31 cellular contexts compared by ENCODE assay signal in the genomic region with DNA sequence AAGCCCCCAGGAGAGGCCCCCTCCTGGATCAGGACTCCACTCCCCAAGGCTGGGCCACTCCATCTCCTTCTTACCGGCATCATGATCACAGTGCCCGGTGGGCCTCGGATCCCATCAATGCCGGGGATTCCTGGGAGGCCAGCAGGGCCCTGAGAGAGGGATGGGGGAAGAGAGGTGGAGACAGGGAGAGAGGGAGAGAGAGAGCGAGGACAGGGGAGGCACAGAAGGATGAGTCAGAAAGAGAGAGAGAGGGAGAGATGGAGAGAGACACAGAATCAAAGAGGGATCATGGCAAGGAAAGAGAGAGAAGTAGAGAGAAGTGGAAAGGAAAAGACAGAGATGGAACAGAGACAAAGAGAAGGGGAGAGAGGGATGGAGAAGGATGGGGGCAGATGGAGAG. TPM values are rescaled to one million over a fixed set of nuclear protein-coding genes. Genes with fewer than 3 reads are reported as not detected.
"Had no signal": no experiment of that assay in that cellular context is flagged by ENCODE, and none has a peak within 500 bp of the region (broad histone marks: within the 10 kb centered on the region; RNA-seq: fewer than 3 reads in every experiment).

No MANE protein-coding gene starts in this region.

- H3K9me3 Mint-ChIP-seq: activated T-helper 1 cell treated with anti-CD3 and anti-CD28 coated beads, Interleukin-12 subunit alpha, Interleukin-12 subunit beta, Interleukin-2, Interleukin-4 antibody, amounts not matched to agents 30 ng/mL and 10 ng/mL and 1 ng/mL, durations not matched to agents 14 hours and 24 hours and 36 hours; central memory CD8-positive, alpha-beta T cell; dendritic cell treated with granulocyte-macrophage colony-stimulating factor and Interleukin-4, amounts not matched to agents 40 ng/mL and 50 ng/mL, for 4 days; endodermal cell; memory B cell; naive thymus-derived CD8-positive, alpha-beta T cell; neural progenitor cell had no signal

- DNase-seq: activated CD4-positive, alpha-beta T cell treated with anti-CD3 and anti-CD28 coated beads for 48 hours; activated CD4-positive, alpha-beta T cell treated with anti-CD3 and anti-CD28 coated beads, Interleukin-2, amount 50 U/mL, for 48 hours; activated CD8-positive, alpha-beta memory T cell treated with anti-CD3 and anti-CD28 coated beads for 24 hours; activated gamma-delta T cell; activated naive CD4-positive, alpha-beta T cell treated with anti-CD3 and anti-CD28 coated beads, Interleukin-2, amount 50 U/mL, for 16 hours; activated T-cell treated with anti-CD3 and anti-CD28 coated beads, Interleukin-2, amount 50 U/mL, for 1 hour; endodermal cell; esophagus squamous epithelium; naive thymus-derived CD8-positive, alpha-beta T cell; occipital lobe; stimulated activated CD4-positive, alpha-beta T cell treated with anti-CD3 and anti-CD28 coated beads, Interleukin-15, amount 100 ng/mL, for 24 hours; stimulated activated naive CD4-positive, alpha-beta T cell treated with Interleukin-2 at 50 U/mL for 16 hours; T-helper 9 cell; transverse colon had no signal

- H3K4me3 Mint-ChIP-seq: activated T-helper 1 cell treated with anti-CD3 and anti-CD28 coated beads, Interleukin-12 subunit alpha, Interleukin-12 subunit beta, Interleukin-2, Interleukin-4 antibody, amounts not matched to agents 30 ng/mL and 10 ng/mL and 1 ng/mL, durations not matched to agents 14 hours and 24 hours and 36 hours; central memory CD8-positive, alpha-beta T cell; dendritic cell treated with granulocyte-macrophage colony-stimulating factor and Interleukin-4, amounts not matched to agents 40 ng/mL and 50 ng/mL, for 4 days; endodermal cell; memory B cell; naive thymus-derived CD8-positive, alpha-beta T cell; neural progenitor cell had no signal

- H3K27ac Mint-ChIP-seq: activated T-helper 1 cell treated with anti-CD3 and anti-CD28 coated beads, Interleukin-12 subunit alpha, Interleukin-12 subunit beta, Interleukin-2, Interleukin-4 antibody, amounts not matched to agents 30 ng/mL and 10 ng/mL and 1 ng/mL, durations not matched to agents 14 hours and 24 hours and 36 hours; dendritic cell treated with granulocyte-macrophage colony-stimulating factor and Interleukin-4, amounts not matched to agents 40 ng/mL and 50 ng/mL, for 4 days; endodermal cell; memory B cell; neural progenitor cell had no signal

- H3K27me3 ChIP-seq: hepatocyte, right atrium auricular region had no signal

- H2AFZ ChIP-seq: hepatocyte, neural progenitor cell had no signal

- H3K36me3 ChIP-seq: neural progenitor cell, transverse colon had no signal

- H3K36me3 Mint-ChIP-seq: memory B cell; naive thymus-derived CD8-positive, alpha-beta T cell; neural progenitor cell had no signal

- H3K4me1 ChIP-seq: neural progenitor cell, right atrium auricular region had no signal

- H3K79me2 ChIP-seq: hepatocyte had no signal

- H3K4me1 Mint-ChIP-seq: central memory CD8-positive, alpha-beta T cell had no signal

- ATAC-seq: activated CD4-positive, CD25-positive, alpha-beta regulatory T cell treated with anti-CD3 and anti-CD28 coated beads, Interleukin-2, amount 50 U/mL, for 24 hours; gastroesophageal sphincter; naive thymus-derived CD8-positive, alpha-beta T cell had no signal

- H3K4me3 ChIP-seq: esophagus squamous epithelium, gastroesophageal sphincter, hepatocyte, neural progenitor cell, right atrium auricular region, transverse colon had no signal

- H3K4me2 ChIP-seq: hepatocyte, neural progenitor cell had no signal

- H3K27ac ChIP-seq: esophagus squamous epithelium, gastroesophageal sphincter, hepatocyte, neural progenitor cell, right atrium auricular region, transverse colon, VCaP had no signal

RNA-seq across cellular contexts. Expression of gene COL5A3, which starts 13.8 kb away (rescaled TPM):
- total RNA-seq: naive thymus-derived CD8-positive, alpha-beta T cell; pulmonary artery endothelial cell had no signal
- polyA plus RNA-seq: naive thymus-derived CD8-positive, alpha-beta T cell had no signal

RNA-seq across cellular contexts. Expression of gene RDH8, which starts 16.7 kb away (rescaled TPM):
- total RNA-seq: activated T-helper 1 cell treated with anti-CD3 and anti-CD28 coated beads, Interleukin-12 subunit alpha, Interleukin-12 subunit beta, Interleukin-2, Interleukin-4 antibody, amounts not matched to agents 30 ng/mL and 10 ng/mL and 1 ng/mL, durations not matched to agents 14 hours and 24 hours and 36 hours; bronchial epithelial cell; endodermal cell; esophagus squamous epithelium; gastroesophageal sphincter; hepatocyte; kidney epithelial cell; lower leg skin; naive thymus-derived CD8-positive, alpha-beta T cell; occipital lobe; pulmonary artery endothelial cell; right atrium auricular region; T-helper 1 cell treated with Interleukin-12 subunit alpha and Interleukin-12 subunit beta and Interleukin-4 antibody, amounts not matched to agents 30 ng/mL and 1 ng/mL, for 36 hours; temporal lobe; transverse colon; urinary bladder had no signal
- polyA plus RNA-seq: hepatocyte; naive thymus-derived CD8-positive, alpha-beta T cell; urinary bladder had no signal
